In the genomic region with DNA sequence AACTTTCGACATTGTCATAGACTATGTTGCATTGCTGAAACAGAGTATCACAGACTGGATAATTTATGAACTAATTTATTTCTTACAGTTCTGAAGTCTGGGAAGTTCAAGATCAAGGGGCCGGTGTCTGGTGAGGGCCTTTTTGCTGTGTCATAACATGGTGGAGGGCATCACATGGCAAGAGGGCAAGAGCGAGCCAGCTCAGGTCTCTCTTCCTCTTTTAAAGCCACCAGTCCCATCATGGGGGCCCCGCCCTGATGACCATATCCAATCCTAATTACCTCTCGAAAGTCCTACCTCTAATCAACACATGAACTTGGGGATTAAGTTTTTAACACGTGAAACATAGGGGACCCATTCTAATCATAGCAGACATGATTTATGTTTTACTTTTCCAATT, we compare ENCODE assay signal across 18 cellular contexts.
"Had no signal": no experiment of that assay in that cellular context is flagged by ENCODE, and none has a peak within 500 bp of the region (broad histone marks: within the 10 kb centered on the region; RNA-seq: fewer than 3 reads in every experiment).

No MANE protein-coding gene starts in this region.

- H3K4me3 ChIP-seq: dorsolateral prefrontal cortex, heart left ventricle, lung, neural progenitor cell, pancreas, tibial artery had no signal

- DNase-seq: cortex of kidney; dorsolateral prefrontal cortex; effector CD8-positive, alpha-beta T cell; heart left ventricle; hippocampal formation; left colon; left ventricle myocardium superior; mesenchymal stem cell; midbrain; occipital lobe; pancreas; right cardiac atrium; small intestine; stimulated activated CD4-positive, alpha-beta T cell treated with anti-CD3 and anti-CD28 coated beads, Interleukin-4, amount 100 ng/mL, for 1 hour; stimulated activated CD8-positive, alpha-beta memory T cell treated with anti-CD3 and anti-CD28 coated beads, Interleukin-4, amount 100 ng/mL, for 48 hours; tibial artery had no signal
